3 cellular contexts compared by ENCODE assay signal in genomic region chr2:153152036-153152435, GRCh38.
TF ChIP-seq lines count a peak whose summit lies in the region.

No MANE protein-coding gene starts in this region.

TF ChIP-seq in HepG2, 621 proteins besides CTCF, POLR2A, EP300 and RAD21:
- TF ChIP-seq MAFF (IDR thresholded peaks at IDR 0.05; ENCODE audit: low read depth, low read length) (peak; percentile 99), MAFK (conservative IDR thresholded peaks at IDR 0.05 in 1 of 2, IDR thresholded peaks at IDR 0.05 in 1 of 2; ENCODE audit: low read length in 2 of 2) (peak; percentile 99 to 100), GPN1 (CRISPR knock-in tag; IDR thresholded peaks at IDR 0.05; ENCODE audit: borderline replicate concordance) (no peak)

TF ChIP-seq in IMR-90, 13 proteins besides CTCF, POLR2A, EP300 and RAD21:
- peak; percentile 98 for TF ChIP-seq MAFK (IDR thresholded peaks at IDR 0.05; ENCODE audit: low read depth, low read length)
- TF ChIP-seq BHLHE40 (IDR thresholded peaks at IDR 0.05; ENCODE audit: low read depth, low read length), result no peak
- TF ChIP-seq FOS (IDR thresholded peaks at IDR 0.05; ENCODE audit: low read depth, low read length), result no peak
- TF ChIP-seq RFX5 (IDR thresholded peaks at IDR 0.05; ENCODE audit: low read depth, low read length), result no peak

TF ChIP-seq in H1, 55 proteins besides CTCF, POLR2A, EP300 and RAD21:
- TF ChIP-seq PHF8 (conservative IDR thresholded peaks at IDR 0.05; ENCODE audit: low read depth, low read length) (no peak), MAFK (IDR thresholded peaks at IDR 0.05; ENCODE audit: low read depth, low read length) (peak; percentile 88)
